Comparison of ENCODE assay signal across 14 cellular contexts in genomic region chr12:131724534-131724933, GRCh38. TPM values are rescaled to one million over a fixed set of nuclear protein-coding genes. Genes with fewer than 3 reads are reported as not detected.
A peak's percentile ranks its signal among the peaks of the same experiment; 100 is the strongest.
DNase-seq lines count a peak whose midpoint lies in the region; ATAC-seq lines count a peak whose summit lies in the region.
"Had no signal": no experiment of that assay in that cellular context is flagged by ENCODE, and none has a peak within 500 bp of the region (broad histone marks: within the 10 kb centered on the region; RNA-seq: fewer than 3 reads in every experiment).

No MANE protein-coding gene starts in this region.

- 56% methylated on average over 2 of the region's 2 CpGs for WGBS in HUES64
- WGBS in mesendoderm (ENCODE audit: extremely low coverage, insufficient coverage, low lambda C conversion rate) = no CpG with 5 or more reads among the region's 2 CpGs

- H3K4me3 Mint-ChIP-seq in activated CD4-positive, alpha-beta memory T cell treated with anti-CD3 and anti-CD28 coated beads, Interleukin-2, amount 10 ng/mL, durations not matched to agents 7 days and 5 days = no peak overlapping the region
- H3K4me3 Mint-ChIP-seq in activated CD4-positive, alpha-beta memory T cell treated with anti-CD3 and anti-CD28 coated beads for 36 hours = no peak overlapping the region
- H3K4me3 Mint-ChIP-seq in naive thymus-derived CD4-positive, alpha-beta T cell = no peak overlapping the region

- no peaks in the 10 kb centered on the region for H3K27me3 ChIP-seq in HUES64 (ENCODE audit: insufficient read depth, low read length)
- H3K27me3 ChIP-seq in mesendoderm (ENCODE audit: insufficient read depth, low read length, poor library complexity) = no peaks in the 10 kb centered on the region
- no peaks in the 10 kb centered on the region for H3K27me3 ChIP-seq in naive thymus-derived CD4-positive, alpha-beta T cell (ENCODE audit: control insufficient read depth in 2 of 2, insufficient read depth in 2 of 2, low read length in 2 of 2)
- H3K27me3 ChIP-seq: BLaER1 treated with 17β-estradiol and CSF1 and Interleukin-3, amounts not matched to agents 10 nM and 100 nM had no signal

- H3K27ac ChIP-seq in HUES64 (ENCODE audit: low read depth, low read length) (peak overlapping the region; percentile 95), mesendoderm (ENCODE audit: low read depth, low read length) (peak overlapping the region; percentile 19)
- no peak overlapping the region for H3K27ac ChIP-seq in naive thymus-derived CD4-positive, alpha-beta T cell (ENCODE audit: low read depth, low read length)
- H3K27ac ChIP-seq: BLaER1 treated with 17β-estradiol and CSF1 and Interleukin-3, amounts not matched to agents 10 nM and 100 nM had no signal

- DNase-seq in activated CD4-positive, alpha-beta memory T cell treated with anti-CD3 and anti-CD28 coated beads, Interleukin-2, amount 10 ng/mL, durations not matched to agents 7 days and 5 days = no peak
- DNase-seq in activated CD4-positive, alpha-beta memory T cell treated with anti-CD3 and anti-CD28 coated beads for 36 hours = no peak
- DNase-seq in astrocyte of the hippocampus (ENCODE audit: low read depth, low spot score) (peak; percentile 20), mesendoderm (peak; percentile 40), kidney glomerular epithelial cell (lab: John Stamatoyannopoulos, UW) (no peak)
- no peak for DNase-seq in naive thymus-derived CD4-positive, alpha-beta T cell
- no peak for DNase-seq in stimulated activated CD4-positive, alpha-beta T cell treated with anti-CD3 and anti-CD28 coated beads, Interleukin-4, amount 100 ng/mL, for 1 hour
- DNase-seq: DMS 273 treated with DMSO at 0.1 percent for 48 hours, EL, GOT3, NCI-H748 treated with DMSO at 0.1 percent for 48 hours, PC-3 had no signal

- CTCF ChIA-PET in activated CD4-positive, alpha-beta memory T cell treated with anti-CD3 and anti-CD28 coated beads, Interleukin-2, amount 10 ng/mL, durations not matched to agents 7 days and 5 days (lab: Charles Lee) = no interaction called here
- CTCF ChIA-PET in activated CD4-positive, alpha-beta memory T cell treated with anti-CD3 and anti-CD28 coated beads for 36 hours (lab: Charles Lee) = no interaction called here
- CTCF ChIA-PET in naive thymus-derived CD4-positive, alpha-beta T cell (lab: Charles Lee) = interaction anchor here (0.6 kb wide), 1 partner anchor 1267 kb away, joined by 5 read pairs; no protein-coding TSS in a partner anchor

- H2AK5ac ChIP-seq in mesendoderm (ENCODE audit: low read length) = peak overlapping the region; percentile 66

- peaks cover 77% of the 10 kb centered on the region for H3K36me3 Mint-ChIP-seq in activated CD4-positive, alpha-beta memory T cell treated with anti-CD3 and anti-CD28 coated beads, Interleukin-2, amount 10 ng/mL, durations not matched to agents 7 days and 5 days (ENCODE audit: low read depth)
- H3K36me3 Mint-ChIP-seq in activated CD4-positive, alpha-beta memory T cell treated with anti-CD3 and anti-CD28 coated beads for 36 hours = peaks cover 48% of the 10 kb centered on the region
- H3K36me3 Mint-ChIP-seq in naive thymus-derived CD4-positive, alpha-beta T cell = peaks cover 8 to 61% (median 29%) of the 10 kb centered on the region in 5 donors

- no peak overlapping the region for H3K4ac ChIP-seq in mesendoderm (ENCODE audit: low read depth, low read length)

- peak overlapping the region; percentile 15 for H3K27ac Mint-ChIP-seq in activated CD4-positive, alpha-beta memory T cell treated with anti-CD3 and anti-CD28 coated beads, Interleukin-2, amount 10 ng/mL, durations not matched to agents 7 days and 5 days
- H3K27ac Mint-ChIP-seq in activated CD4-positive, alpha-beta memory T cell treated with anti-CD3 and anti-CD28 coated beads for 36 hours = no peak overlapping the region
- H3K27ac Mint-ChIP-seq in naive thymus-derived CD4-positive, alpha-beta T cell = no peak overlapping the region

- H3K4me1 Mint-ChIP-seq in activated CD4-positive, alpha-beta memory T cell treated with anti-CD3 and anti-CD28 coated beads, Interleukin-2, amount 10 ng/mL, durations not matched to agents 7 days and 5 days = peaks cover 5% of the 10 kb centered on the region
- no peaks in the 10 kb centered on the region for H3K4me1 Mint-ChIP-seq in activated CD4-positive, alpha-beta memory T cell treated with anti-CD3 and anti-CD28 coated beads for 36 hours (ENCODE audit: low read depth)
- H3K4me1 Mint-ChIP-seq in naive thymus-derived CD4-positive, alpha-beta T cell = peaks cover 10 to 25% (median 17%) of the 10 kb centered on the region in 7 donors

- H3K9me3 Mint-ChIP-seq in activated CD4-positive, alpha-beta memory T cell treated with anti-CD3 and anti-CD28 coated beads, Interleukin-2, amount 10 ng/mL, durations not matched to agents 7 days and 5 days = no peaks in the 10 kb centered on the region
- H3K9me3 Mint-ChIP-seq in activated CD4-positive, alpha-beta memory T cell treated with anti-CD3 and anti-CD28 coated beads for 36 hours = no peaks in the 10 kb centered on the region
- H3K9me3 Mint-ChIP-seq in naive thymus-derived CD4-positive, alpha-beta T cell = no peaks in the 10 kb centered on the region

- H2BK120ac ChIP-seq in mesendoderm (ENCODE audit: low read depth, low read length) = no peak overlapping the region

- peaks cover 20% of the 10 kb centered on the region for H3K79me2 ChIP-seq in mesendoderm (ENCODE audit: control insufficient read depth, insufficient read depth, low read length)

- H3K36me3 ChIP-seq in HUES64 (ENCODE audit: insufficient read depth, low read length) (peaks cover 73% of the 10 kb centered on the region), mesendoderm (ENCODE audit: control insufficient read depth, insufficient read depth, low read length) (peaks cover 8% of the 10 kb centered on the region)
- H3K36me3 ChIP-seq in naive thymus-derived CD4-positive, alpha-beta T cell (ENCODE audit: control insufficient read depth in 2 of 3, insufficient read depth in 3 of 3, low read length in 3 of 3) = peaks cover 36 to 83% (median 48%) of the 10 kb centered on the region in 3 experiments

- H3K9ac ChIP-seq in HUES64 (ENCODE audit: low read depth, low read length) (no peak overlapping the region; the same call in 1 of the 2 replicates), mesendoderm (ENCODE audit: low read length) (no peak overlapping the region)
- H3K9ac ChIP-seq: BLaER1 treated with 17β-estradiol and CSF1 and Interleukin-3, amounts not matched to agents 10 nM and 100 nM had no signal

- no peaks in the 10 kb centered on the region for H3K27me3 Mint-ChIP-seq in activated CD4-positive, alpha-beta memory T cell treated with anti-CD3 and anti-CD28 coated beads, Interleukin-2, amount 10 ng/mL, durations not matched to agents 7 days and 5 days
- no peaks in the 10 kb centered on the region for H3K27me3 Mint-ChIP-seq in activated CD4-positive, alpha-beta memory T cell treated with anti-CD3 and anti-CD28 coated beads for 36 hours
- no peaks in the 10 kb centered on the region for H3K27me3 Mint-ChIP-seq in naive thymus-derived CD4-positive, alpha-beta T cell

- H2BK5ac ChIP-seq in mesendoderm (ENCODE audit: low read length) = peak overlapping the region; percentile 68

- no peak overlapping the region for H3K4me2 ChIP-seq in mesendoderm (ENCODE audit: low read length)
- H3K4me2 ChIP-seq: BLaER1 treated with 17β-estradiol and CSF1 and Interleukin-3, amounts not matched to agents 10 nM and 100 nM had no signal

- no peak overlapping the region for H4K5ac ChIP-seq in mesendoderm (ENCODE audit: low read length)

- H3K4me3 ChIP-seq in HUES64 (ENCODE audit: low read length) (no peak overlapping the region), mesendoderm (ENCODE audit: low read length) (no peak overlapping the region)
- no peak overlapping the region for H3K4me3 ChIP-seq in naive thymus-derived CD4-positive, alpha-beta T cell (ENCODE audit: low read length)
- H3K4me3 ChIP-seq: BLaER1 treated with 17β-estradiol and CSF1 and Interleukin-3, amounts not matched to agents 10 nM and 100 nM had no signal

- H3K23ac ChIP-seq in mesendoderm (ENCODE audit: low read length) = no peak overlapping the region

- H3K56ac ChIP-seq in mesendoderm (ENCODE audit: low read length) = peak overlapping the region; percentile 49

- peaks cover 34% of the 10 kb centered on the region for H3K4me1 ChIP-seq in HUES64 (ENCODE audit: insufficient read depth, low read length)
- peaks cover 13% of the 10 kb centered on the region for H3K4me1 ChIP-seq in mesendoderm (ENCODE audit: control insufficient read depth, low read depth, low read length)
- no peaks in the 10 kb centered on the region for H3K4me1 ChIP-seq in naive thymus-derived CD4-positive, alpha-beta T cell (ENCODE audit: control insufficient read depth in 2 of 2, insufficient read depth in 2 of 2, low read length in 2 of 2)
- H3K4me1 ChIP-seq: BLaER1 treated with 17β-estradiol and CSF1 and Interleukin-3, amounts not matched to agents 10 nM and 100 nM had no signal

- H3K79me1 ChIP-seq in mesendoderm (ENCODE audit: low read length) = peaks cover 9% of the 10 kb centered on the region

- H4K8ac ChIP-seq in mesendoderm (ENCODE audit: low read depth, low read length) = no peak overlapping the region

- POLR2A ChIA-PET in activated CD4-positive, alpha-beta memory T cell treated with anti-CD3 and anti-CD28 coated beads, Interleukin-2, amount 10 ng/mL, durations not matched to agents 7 days and 5 days (lab: Charles Lee) = no interaction called here
- POLR2A ChIA-PET in activated CD4-positive, alpha-beta memory T cell treated with anti-CD3 and anti-CD28 coated beads for 36 hours (lab: Charles Lee) = no interaction called here
- POLR2A ChIA-PET in naive thymus-derived CD4-positive, alpha-beta T cell (lab: Charles Lee) = no interaction called here

- intact Hi-C loops in activated CD4-positive, alpha-beta memory T cell treated with anti-CD3 and anti-CD28 coated beads for 36 hours (cut with micrococcal nuclease) = no loop called here
- intact Hi-C loops in naive thymus-derived CD4-positive, alpha-beta T cell (cut with micrococcal nuclease) = no loop called here

- ATAC-seq in naive thymus-derived CD4-positive, alpha-beta T cell = no peak
- ATAC-seq: PC-3 had no signal

- no peaks in the 10 kb centered on the region for H3K9me3 ChIP-seq in HUES64 (ENCODE audit: insufficient read depth, low read depth, low read length)
- no peaks in the 10 kb centered on the region for H3K9me3 ChIP-seq in naive thymus-derived CD4-positive, alpha-beta T cell (ENCODE audit: control insufficient read depth in 2 of 3, low read length in 3 of 3)
- H3K9me3 ChIP-seq: BLaER1 treated with 17β-estradiol and CSF1 and Interleukin-3, amounts not matched to agents 10 nM and 100 nM had no signal

- no peak overlapping the region for H2BK15ac ChIP-seq in mesendoderm (replicated peaks; ENCODE audit: low read depth)

- peak overlapping the region; percentile 56 for H3K18ac ChIP-seq in mesendoderm (ENCODE audit: low read length)

RNA-seq across cellular contexts. Expression of gene SFSWAP, which starts 13.6 kb away (rescaled TPM):
- total RNA-seq in activated CD4-positive, alpha-beta memory T cell treated with anti-CD3 and anti-CD28 coated beads, Interleukin-2, amount 10 ng/mL, durations not matched to agents 7 days and 5 days = 10 to 100 TPM; 43.7 to 48.0 TPM
- total RNA-seq in activated CD4-positive, alpha-beta memory T cell treated with anti-CD3 and anti-CD28 coated beads for 36 hours = 10 to 100 TPM; 42.1 to 44.3 TPM
- 28.8 TPM for polyA plus RNA-seq in HUES64 (2013, experiment 1 of 2)
- polyA plus RNA-seq in HUES64 (2013, experiment 2 of 2) = 30.1 TPM
- 41.8 TPM for polyA plus RNA-seq in mesendoderm (2013, experiment 1 of 2)
- 41.7 TPM for polyA plus RNA-seq in mesendoderm (2013, experiment 2 of 2)
- 100 to 1,000 TPM in 2 of 5 experiments, 10 to 100 TPM in 3; 65.6 to 120 (median 98.4) TPM for total RNA-seq in naive thymus-derived CD4-positive, alpha-beta T cell
- polyA plus RNA-seq in naive thymus-derived CD4-positive, alpha-beta T cell = 10 to 100 TPM; 16.9 to 23.9 TPM

Comparison
In these comparisons a context has a peak if more than half of its experiments do, and no peak if none do; other contexts are left out.
1. DNase-seq: peak in astrocyte of the hippocampus (single experiment) and mesendoderm (single experiment); none in activated CD4-positive, alpha-beta memory T cell treated with anti-CD3 and anti-CD28 coated beads, Interleukin-2, amount 10 ng/mL, durations not matched to agents 7 days and 5 days (single experiment), activated CD4-positive, alpha-beta memory T cell treated with anti-CD3 and anti-CD28 coated beads for 36 hours (single experiment), naive thymus-derived CD4-positive, alpha-beta T cell (0 of 9), stimulated activated CD4-positive, alpha-beta T cell treated with anti-CD3 and anti-CD28 coated beads, Interleukin-4, amount 100 ng/mL, for 1 hour (single experiment) and kidney glomerular epithelial cell (single experiment).